In the genomic region with DNA sequence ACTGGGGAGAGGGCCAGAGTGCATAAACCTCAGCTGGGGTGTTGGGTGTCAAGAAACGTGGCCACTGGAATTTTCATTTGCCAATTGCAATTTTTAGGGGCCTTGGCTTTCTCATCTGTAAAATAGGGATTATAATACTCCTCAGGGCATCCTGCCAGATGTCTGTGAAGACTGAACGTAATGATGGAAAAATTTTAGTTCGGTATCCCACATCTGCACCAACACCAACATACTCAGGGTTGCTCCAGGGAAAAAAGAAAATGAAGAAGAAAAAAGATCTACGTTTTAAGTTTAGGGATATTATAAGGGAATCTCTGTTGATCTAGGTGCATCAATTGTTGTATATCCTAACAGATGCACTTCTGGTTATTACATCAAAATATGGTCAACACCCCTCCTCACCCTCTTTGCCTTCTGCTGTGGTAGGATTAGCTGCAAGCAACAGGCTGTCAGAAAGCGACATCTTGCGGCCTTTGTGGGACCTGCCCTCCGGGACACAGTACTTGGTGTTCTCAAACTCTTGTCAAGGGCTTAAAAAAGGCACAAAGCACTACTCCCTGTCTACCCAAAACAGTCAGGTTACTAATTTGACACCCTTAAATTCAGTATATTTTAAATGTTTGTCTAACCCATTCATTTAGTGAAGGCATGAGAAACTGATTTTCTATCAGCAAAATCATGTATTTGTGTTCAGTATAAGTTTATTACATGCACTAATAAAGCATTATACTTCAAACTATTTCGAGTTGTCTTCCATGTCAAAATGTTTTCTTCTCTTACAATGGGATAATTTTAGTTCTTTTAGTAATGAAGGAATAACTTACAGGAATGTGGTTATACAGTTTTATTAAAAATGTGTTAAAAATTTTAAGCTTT, we compare ENCODE assay signal across 8 cellular contexts. TPM values are rescaled to one million over a fixed set of nuclear protein-coding genes. Genes with fewer than 3 reads are reported as not detected.
DNase-seq lines count a peak whose midpoint lies in the region; ATAC-seq, FAIRE-seq and TF ChIP-seq lines count a peak whose summit lies in the region.

No MANE protein-coding gene starts in this region.

- H3K9me3 Mint-ChIP-seq in activated T-cell treated with anti-CD3 and anti-CD28 coated beads, Interleukin-2, amount 50 U/mL, for 72 hours = no peaks in the 10 kb centered on the region

- no peaks in the 10 kb centered on the region for H3K36me3 Mint-ChIP-seq in activated T-cell treated with anti-CD3 and anti-CD28 coated beads, Interleukin-2, amount 50 U/mL, for 72 hours (ENCODE audit: insufficient read depth in 2 of 2)

- FAIRE-seq in RCC 7860 (lab: Jason Lieb, UNC) = peak; percentile 30

- DNase-seq in CMK (ENCODE audit: low read depth) = peak; percentile 52
- peak; percentile 79 for DNase-seq in LHCN-M2 (ENCODE audit: low read depth)
- peak; percentile 62 for DNase-seq in RCC 7860 (ENCODE audit: low spot score)
- peak; percentile 80 to 84 for DNase-seq in activated T-cell treated with anti-CD3 and anti-CD28 coated beads, Interleukin-2, amount 50 U/mL, for 72 hours
- DNase-seq in fibroblast of the conjunctiva (ENCODE audit: low read depth) = peak; percentile 79
- DNase-seq in stromal cell of bone marrow (ENCODE audit: low read depth) = peak; percentile 52

- H3K27ac Mint-ChIP-seq in activated T-cell treated with anti-CD3 and anti-CD28 coated beads, Interleukin-2, amount 50 U/mL, for 72 hours = no peak overlapping the region

- no peak overlapping the region for H3K4me3 Mint-ChIP-seq in activated T-cell treated with anti-CD3 and anti-CD28 coated beads, Interleukin-2, amount 50 U/mL, for 72 hours

- H3K27ac ChIP-seq in neutrophil = no peak overlapping the region

- no peaks in the 10 kb centered on the region for H3K4me1 Mint-ChIP-seq in activated T-cell treated with anti-CD3 and anti-CD28 coated beads, Interleukin-2, amount 50 U/mL, for 72 hours (ENCODE audit: low read depth)

- no peaks in the 10 kb centered on the region for H3K4me1 ChIP-seq in neutrophil (ENCODE audit: control insufficient read depth in 1 of 2, insufficient read depth in 1 of 2, low read depth in 1 of 2, low read length in 1 of 2)

- H3K9me3 ChIP-seq in neutrophil = no peaks in the 10 kb centered on the region

- no peaks in the 10 kb centered on the region for H3K27me3 Mint-ChIP-seq in activated T-cell treated with anti-CD3 and anti-CD28 coated beads, Interleukin-2, amount 50 U/mL, for 72 hours (ENCODE audit: low read depth)

- peak; percentile 88 for TF ChIP-seq CTCF in neutrophil (IDR thresholded peaks at IDR 0.05)

- no peaks in the 10 kb centered on the region for H3K36me3 ChIP-seq in neutrophil

- H3K27me3 ChIP-seq in neutrophil = no peaks in the 10 kb centered on the region

- no peak overlapping the region for H3K4me3 ChIP-seq in neutrophil (ENCODE audit: low read depth in 1 of 2, low read length in 1 of 2)

- peak; percentile 79 for ATAC-seq in GM21526 (IDR thresholded peaks at IDR 0.05; ENCODE audit: low FRiP score, unreplicated experiment)
- peak; percentile 97 to 100 for ATAC-seq in activated T-cell treated with anti-CD3 and anti-CD28 coated beads, Interleukin-2, amount 50 U/mL, for 72 hours (replicated peaks in 1 of 2)

RNA-seq across cellular contexts. Expression of a gene that starts 8.3 kb away (rescaled TPM):
- 19.9 and 22.2 TPM in 2 replicates for total RNA-seq in LHCN-M2 (2014; rRNA removed)
- 50.9 TPM for polyA plus RNA-seq in LHCN-M2 (2012)
- 1 to 10 TPM; 5.8 to 6.0 TPM for total RNA-seq in activated T-cell treated with anti-CD3 and anti-CD28 coated beads, Interleukin-2, amount 50 U/mL, for 72 hours
